8 cellular contexts compared by ENCODE assay signal in the genomic region with DNA sequence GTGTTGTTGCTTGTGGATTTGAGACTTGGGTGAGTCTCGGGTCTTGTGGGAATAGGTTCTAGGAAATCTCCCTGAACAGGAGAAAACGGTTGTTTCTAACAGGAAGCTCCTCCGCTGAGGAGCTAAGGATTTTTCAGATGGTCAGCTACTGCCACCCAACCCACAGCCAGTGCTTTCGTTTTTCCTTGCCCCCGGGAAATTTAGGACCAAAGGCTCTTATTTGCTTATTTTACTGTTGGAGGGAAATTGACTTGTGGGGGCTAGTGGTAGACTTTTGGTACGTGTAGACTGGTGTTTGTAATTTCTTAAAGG. TPM values are rescaled to one million over a fixed set of nuclear protein-coding genes. Genes with fewer than 3 reads are reported as not detected.
DNase-seq lines count a peak whose midpoint lies in the region; ATAC-seq, FAIRE-seq and TF ChIP-seq lines count a peak whose summit lies in the region.

No MANE protein-coding gene starts in this region.

- peaks cover 6% of the 10 kb centered on the region for H3K4me1 Mint-ChIP-seq in glutamatergic neuron (ENCODE audit: low read depth, unreplicated experiment)

- no peaks in the 10 kb centered on the region for H3K9me3 ChIP-seq in WERI-Rb-1 (ENCODE audit: severe bottlenecking)
- no peaks in the 10 kb centered on the region for H3K9me3 ChIP-seq in pancreas

- no peaks in the 10 kb centered on the region for H3K9me3 Mint-ChIP-seq in glutamatergic neuron (ENCODE audit: unreplicated experiment)

- TF ChIP-seq CTCF in WERI-Rb-1 (IDR thresholded peaks at IDR 0.05; ENCODE audit: low read depth, low read length) (no peak), glutamatergic neuron (IDR thresholded peaks at IDR 0.05; ENCODE audit: partially characterized antibody, unreplicated experiment) (no peak), pancreas (IDR thresholded peaks at IDR 0.05) (no peak)

- no peaks in the 10 kb centered on the region for H3K36me3 ChIP-seq in H7 (replicated peaks; ENCODE audit: control insufficient read depth, insufficient read depth, low read length)
- H3K36me3 ChIP-seq in WERI-Rb-1: no peaks in the 10 kb centered on the region
- no peaks in the 10 kb centered on the region for H3K36me3 ChIP-seq in pancreas

- H3K27ac ChIP-seq in WERI-Rb-1: no peak overlapping the region
- peak overlapping the region; percentile 73 to 90 (median 84) for H3K27ac ChIP-seq in pancreas

- peak overlapping the region; percentile 77 for H3K27ac Mint-ChIP-seq in glutamatergic neuron (ENCODE audit: unreplicated experiment)

- no peaks in the 10 kb centered on the region for H3K36me3 Mint-ChIP-seq in glutamatergic neuron (ENCODE audit: unreplicated experiment)

- intact Hi-C loops in pancreas (cut with DNase I): no loop called here

- peaks cover 4 to 8% (median 5%) of the 10 kb centered on the region in 3 donors for H3K4me1 ChIP-seq in pancreas

- H3K4me3 ChIP-seq in H7 (ENCODE audit: insufficient read depth, low read depth, low read length): peak overlapping the region; percentile 85
- H3K4me3 ChIP-seq in WERI-Rb-1 (ENCODE audit: low read depth, low read length): peak overlapping the region; percentile 91
- H3K4me3 ChIP-seq in pancreas: peak overlapping the region; percentile 50 to 89 (median 76)

- H3K4me3 Mint-ChIP-seq in glutamatergic neuron (ENCODE audit: unreplicated experiment): peak overlapping the region; percentile 98

- ATAC-seq in pancreas (peak; percentile 16 to 48 (median 32)), HG02884 (IDR thresholded peaks at IDR 0.05; ENCODE audit: unreplicated experiment) (no peak)

- peaks cover 3% of the 10 kb centered on the region for H3K27me3 Mint-ChIP-seq in glutamatergic neuron (ENCODE audit: unreplicated experiment)

- FAIRE-seq in pancreas (lab: Jason Lieb, UNC): no peak

- DNase-seq in H7 (no peak), WERI-Rb-1 (no peak), glutamatergic neuron (no peak), pancreas (no peak), AML-193 (lab: John Stamatoyannopoulos, UW) (no peak), DMS 273 treated with DMSO at 0.1 percent for 48 hours (lab: John Stamatoyannopoulos, UW) (no peak)
- no peak for DNase-seq in stimulated activated CD8-positive, alpha-beta memory T cell treated with anti-CD3 and anti-CD28 coated beads, Interleukin-4, amount 100 ng/mL, for 48 hours

- WGBS in pancreas, 2 donors: 0% methylated on average over 6 of the region's 6 CpGs

- H3K27me3 ChIP-seq in H7 (ENCODE audit: control insufficient read depth, insufficient read depth, low read length) (no peaks in the 10 kb centered on the region; the same call in 1 of the 2 replicates), WERI-Rb-1 (ENCODE audit: insufficient read depth, low read depth, severe bottlenecking) (no peaks in the 10 kb centered on the region), pancreas (no peaks in the 10 kb centered on the region)

RNA-seq across cellular contexts. Expression of a gene that starts 0.8 kb away (rescaled TPM):
- 27.1 and 30.0 TPM in 2 replicates for total RNA-seq in H7 (2014; rRNA removed; shearing (Covaris generic))
- total RNA-seq in glutamatergic neuron (ENCODE audit: unreplicated experiment): 20.3 TPM
- 10 to 100 TPM in 3 of 6 donors, 1 to 10 TPM in 3; 6.6 to 18.3 (median 10.0) TPM for total RNA-seq in pancreas
- 1 to 10 TPM; 3.2 to 8.4 TPM for polyA plus RNA-seq in pancreas
